Comparison of ENCODE assay signal across 8 cellular contexts in the genomic region with DNA sequence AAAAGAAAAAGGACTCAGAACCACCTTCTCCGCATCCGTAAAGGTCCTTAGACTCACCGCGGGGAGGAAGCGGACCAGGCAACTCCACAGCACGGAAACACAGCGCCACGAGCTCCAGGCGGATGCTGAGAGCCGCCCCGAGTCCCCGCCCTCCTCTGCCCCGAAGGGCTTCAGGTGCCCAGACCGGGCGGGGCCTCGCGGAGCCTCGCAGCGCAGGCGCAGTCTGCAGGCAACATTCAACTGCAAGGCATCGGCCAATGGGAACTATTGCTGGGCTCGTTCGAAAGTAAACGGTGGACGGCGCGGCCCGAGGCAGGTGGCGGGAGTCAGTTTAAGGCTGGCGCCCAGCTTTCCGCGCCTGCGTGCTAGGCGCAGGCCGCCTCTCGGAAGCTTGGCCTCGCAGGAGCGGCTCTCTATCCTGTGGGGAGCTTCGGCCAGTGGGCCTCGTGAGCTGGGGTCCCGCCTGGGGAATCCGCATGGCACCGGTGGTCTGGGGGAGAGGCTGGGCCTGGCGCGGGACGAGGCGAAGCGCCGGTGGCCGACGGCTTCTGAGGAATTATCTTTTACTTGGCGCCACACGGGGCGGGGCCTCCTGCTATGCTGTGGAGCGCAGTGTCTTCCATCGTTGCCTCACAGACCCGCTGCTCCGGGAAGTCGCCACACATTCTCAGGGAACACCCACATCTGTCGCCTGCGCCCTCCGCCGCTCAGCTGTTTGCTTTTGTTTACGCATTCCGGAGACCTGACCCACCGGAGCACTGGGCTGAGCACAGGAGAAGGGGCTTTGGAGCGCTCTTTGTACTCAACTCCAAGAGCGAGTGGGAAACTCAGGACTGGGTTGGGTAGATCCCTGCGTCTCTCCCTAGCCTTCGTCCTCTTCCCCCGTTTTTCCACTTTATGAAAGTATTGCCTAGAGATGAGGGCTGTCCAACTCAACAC. TPM values are rescaled to one million over a fixed set of nuclear protein-coding genes. Genes with fewer than 3 reads are reported as not detected.
DNase-seq lines count a peak whose midpoint lies in the region; ATAC-seq, FAIRE-seq and TF ChIP-seq lines count a peak whose summit lies in the region.

A gene with protein sequence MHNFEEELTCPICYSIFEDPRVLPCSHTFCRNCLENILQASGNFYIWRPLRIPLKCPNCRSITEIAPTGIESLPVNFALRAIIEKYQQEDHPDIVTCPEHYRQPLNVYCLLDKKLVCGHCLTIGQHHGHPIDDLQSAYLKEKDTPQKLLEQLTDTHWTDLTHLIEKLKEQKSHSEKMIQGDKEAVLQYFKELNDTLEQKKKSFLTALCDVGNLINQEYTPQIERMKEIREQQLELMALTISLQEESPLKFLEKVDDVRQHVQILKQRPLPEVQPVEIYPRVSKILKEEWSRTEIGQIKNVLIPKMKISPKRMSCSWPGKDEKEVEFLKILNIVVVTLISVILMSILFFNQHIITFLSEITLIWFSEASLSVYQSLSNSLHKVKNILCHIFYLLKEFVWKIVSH (minus strand): TSS at position 127 of the 939 bp plus-strand sequence. CDS start 10,603 bp downstream, outside the sequence.

- H3K27ac Mint-ChIP-seq in neural crest cell (ENCODE audit: unreplicated experiment), result peak within 1 kb of the TSS; percentile 99
- peak within 1 kb of the TSS; percentile 98 to 99 for H3K27ac Mint-ChIP-seq in stimulated activated naive CD8-positive, alpha-beta T cell treated with anti-CD3 and anti-CD28 coated beads, Interleukin-15, amount 100 ng/mL, for 72 hours

- peak; percentile 60 for FAIRE-seq in RCC 7860 (lab: Jason Lieb, UNC)

- DNase-seq in AG09319 (ENCODE audit: extremely low read depth, low read depth), result peak; percentile 91
- DNase-seq in GM19240 (ENCODE audit: insufficient read length, low spot score), result peak; percentile 98
- peak; percentile 93 for DNase-seq in RCC 7860 (ENCODE audit: low spot score)
- DNase-seq in activated gamma-delta T cell (lab: John Stamatoyannopoulos, UW), result peak; percentile 95
- peak; percentile 98 to 99 for DNase-seq in foreskin fibroblast
- peak; percentile 92 for DNase-seq in neural crest cell (ENCODE audit: low read depth, low spot score)
- DNase-seq in stimulated activated naive CD8-positive, alpha-beta T cell treated with anti-CD3 and anti-CD28 coated beads, Interleukin-15, amount 100 ng/mL, for 72 hours, result peak; percentile 97 to 99

- H3K36me3 Mint-ChIP-seq in neural crest cell (ENCODE audit: low read depth), result peaks cover 13% of the 10 kb centered on the region

- H3K27me3 Mint-ChIP-seq in neural crest cell (ENCODE audit: low read depth), result no peaks in the 10 kb centered on the region
- H3K27me3 Mint-ChIP-seq in stimulated activated naive CD8-positive, alpha-beta T cell treated with anti-CD3 and anti-CD28 coated beads, Interleukin-15, amount 100 ng/mL, for 72 hours, result no peaks in the 10 kb centered on the region

- TF ChIP-seq CTCF in AG09319 (IDR thresholded peaks at IDR 0.05; ENCODE audit: low read depth, low read length), result peak; percentile 4
- no peak for TF ChIP-seq CTCF in foreskin fibroblast (IDR thresholded peaks at IDR 0.05; ENCODE audit: low read depth, low read length)
- no peak for TF ChIP-seq CTCF in neural crest cell (conservative IDR thresholded peaks at IDR 0.05)

- peak within 1 kb of the TSS; percentile 97 for H3K4me3 Mint-ChIP-seq in neural crest cell
- peak within 1 kb of the TSS; percentile 99 to 100 for H3K4me3 Mint-ChIP-seq in stimulated activated naive CD8-positive, alpha-beta T cell treated with anti-CD3 and anti-CD28 coated beads, Interleukin-15, amount 100 ng/mL, for 72 hours

- H3K9me3 Mint-ChIP-seq in neural crest cell, result no peaks in the 10 kb centered on the region
- no peaks in the 10 kb centered on the region for H3K9me3 Mint-ChIP-seq in stimulated activated naive CD8-positive, alpha-beta T cell treated with anti-CD3 and anti-CD28 coated beads, Interleukin-15, amount 100 ng/mL, for 72 hours

- peak; percentile 94 for ATAC-seq in HG03460 (IDR thresholded peaks at IDR 0.05; ENCODE audit: unreplicated experiment)
- ATAC-seq in stimulated activated naive CD8-positive, alpha-beta T cell treated with anti-CD3 and anti-CD28 coated beads, Interleukin-15, amount 100 ng/mL, for 72 hours, result peak; percentile 97

- H3K4me3 ChIP-seq in foreskin fibroblast (ENCODE audit: low read depth in 1 of 2, low read length in 2 of 2), result peak within 1 kb of the TSS; percentile 79 to 83

- peaks cover 37% of the 10 kb centered on the region for H3K4me1 Mint-ChIP-seq in neural crest cell
- peaks cover 31% of the 10 kb centered on the region for H3K4me1 Mint-ChIP-seq in stimulated activated naive CD8-positive, alpha-beta T cell treated with anti-CD3 and anti-CD28 coated beads, Interleukin-15, amount 100 ng/mL, for 72 hours

RNA-seq across cellular contexts. Expression of the gene that starts here (rescaled TPM):
- 39.0 and 47.4 TPM in 2 replicates for total RNA-seq in neural crest cell

Comparison
In these comparisons a context has a peak if more than half of its experiments do, and no peak if none do; other contexts are left out.
1. Peak in every context shown above with its lines: DNase-seq, ATAC-seq and H3K4me3 ChIP-seq.